18 cellular contexts compared by ENCODE assay signal in the genomic region with DNA sequence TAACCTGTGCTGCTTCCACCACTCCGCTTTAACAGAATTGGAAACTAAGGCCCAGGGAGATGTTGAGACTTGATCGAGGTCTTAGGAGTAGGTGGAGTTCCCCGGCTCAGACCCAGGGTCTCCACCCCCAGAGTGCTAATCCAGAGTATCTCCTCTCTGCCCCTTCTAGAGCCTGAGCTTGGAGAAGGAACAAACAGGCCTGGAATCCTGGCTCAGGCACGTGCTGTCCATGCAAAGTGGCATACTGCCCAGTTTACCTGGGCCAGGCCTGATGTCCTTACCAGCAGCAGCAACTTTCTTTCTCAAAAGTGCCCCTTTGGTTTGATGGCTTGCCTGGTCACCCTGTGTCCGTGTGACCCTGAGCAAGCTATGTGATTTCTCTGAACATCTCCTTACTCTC. TPM values are rescaled to one million over a fixed set of nuclear protein-coding genes. Genes with fewer than 3 reads are reported as not detected.
DNase-seq lines count a peak whose midpoint lies in the region; ATAC-seq, FAIRE-seq and TF ChIP-seq lines count a peak whose summit lies in the region.
"Had no signal": no experiment of that assay in that cellular context is flagged by ENCODE, and none has a peak within 500 bp of the region (broad histone marks: within the 10 kb centered on the region; RNA-seq: fewer than 3 reads in every experiment).

No MANE protein-coding gene starts in this region.

- ATAC-seq in left lobe of liver (no peak), HG03571 (IDR thresholded peaks at IDR 0.05; ENCODE audit: unreplicated experiment) (no peak), left lung (no peak)
- ATAC-seq: HCT116 had no signal

- intact Hi-C loops in left lung (cut with DNase I): no loop called here

- peak; percentile 33 for DNase-seq in DMS53 (lab: John Stamatoyannopoulos, UW)
- DNase-seq in DMS53 treated with DMSO at 0.1 percent for 48 hours (lab: John Stamatoyannopoulos, UW; ENCODE audit: unreplicated experiment): no peak
- peak; percentile 55 for DNase-seq in NCI-H69 (lab: John Stamatoyannopoulos, UW)
- peak; percentile 69 for DNase-seq in left lobe of liver (ENCODE audit: low spot score)
- peak; percentile 45 for DNase-seq in small intestine
- no peak for DNase-seq in left lung
- DNase-seq in SHP77 treated with DMSO at 0.1 percent for 48 hours (lab: John Stamatoyannopoulos, UW): no peak
- DNase-seq: 8988T, GF-D8, KG1, NCI-H1105, NCI-H187, NCI-H748 treated with DMSO at 0.1 percent for 48 hours had no signal

- H3K4me3 ChIP-seq in small intestine (ENCODE audit: low read depth in 1 of 2, low read length in 2 of 2) (no peak overlapping the region), left lung (no peak overlapping the region)

- 35 to 63% (median 36%) methylated on average over 5 of the region's 5 CpGs for WGBS in small intestine, 3 donors

- no peaks in the 10 kb centered on the region for H3K36me3 ChIP-seq in small intestine (ENCODE audit: control insufficient read depth in 2 of 2, insufficient read depth in 2 of 2, low read length in 2 of 2)
- H3K36me3 ChIP-seq in left lung: no peaks in the 10 kb centered on the region

- H3K27me3 ChIP-seq in small intestine (ENCODE audit: control insufficient read depth in 2 of 2, insufficient read depth in 2 of 2, low read length in 2 of 2) (no peaks in the 10 kb centered on the region), left lung (no peaks in the 10 kb centered on the region)

- H3K9me3 ChIP-seq in small intestine (ENCODE audit: control insufficient read depth, low read depth) (no peaks in the 10 kb centered on the region), left lung (no peaks in the 10 kb centered on the region)

- H3K27ac ChIP-seq in small intestine (ENCODE audit: low read depth in 1 of 2, low read length in 1 of 2) (peak overlapping the region in 1 of 2 donors; percentile 39), left lung (no peak overlapping the region)

- TF ChIP-seq CTCF in left lung (IDR thresholded peaks at IDR 0.05): no peak

- H3K4me1 ChIP-seq in small intestine (ENCODE audit: control insufficient read depth in 2 of 2, insufficient read depth in 1 of 2, low read depth in 1 of 2, low read length in 1 of 2) (peaks cover 4% of the 10 kb centered on the region in 2 donors), left lung (peaks cover 0 to 14% of the 10 kb centered on the region in 2 donors)

- FAIRE-seq in small intestine (lab: Jason Lieb, UNC): no peak
- FAIRE-seq: GM19239, RCC 7860 had no signal

RNA-seq across cellular contexts. Expression of gene SYNGR4, which starts 3.7 kb away (rescaled TPM):
- total RNA-seq in left lobe of liver: not detected
- under 1 TPM in 1 of 3 donors, not detected in 2; 0.15 TPM for polyA plus RNA-seq in small intestine
- not detected for total RNA-seq in left lung
- total RNA-seq: MCF 10A had no signal

RNA-seq across cellular contexts. Expression of gene TMEM143, which starts 4.1 kb away (rescaled TPM):
- total RNA-seq in left lobe of liver (19.0 TPM), left lung (10 to 100 TPM in 1 of 2 donors, 1 to 10 TPM in 1; 9.8 to 10.6 TPM)
- 10 to 100 TPM in 1 of 3 donors, 1 to 10 TPM in 2; 5.9 to 13.2 (median 8.4) TPM for polyA plus RNA-seq in small intestine

RNA-seq across cellular contexts. Expression of gene KDELR1, which starts 23.5 kb away (rescaled TPM):
- total RNA-seq in left lobe of liver (68.4 TPM), left lung (100 to 1,000 TPM; 171 to 187 TPM)
- polyA plus RNA-seq in small intestine: 100 to 1,000 TPM in 2 of 3 donors, 10 to 100 TPM in 1; 95.4 to 231 (median 101) TPM

RNA-seq across cellular contexts. Expression of gene GRIN2D, which starts 25.6 kb away (rescaled TPM):
- total RNA-seq in left lobe of liver (0.20 TPM), left lung (1 to 10 TPM in 1 of 2 donors, under 1 TPM in 1; 0.94 to 1.3 TPM)
- under 1 TPM in 1 of 3 donors, not detected in 2; 0.25 TPM for polyA plus RNA-seq in small intestine

RNA-seq across cellular contexts. Expression of gene EMP3, which starts 42.5 kb away (rescaled TPM):
- total RNA-seq in left lobe of liver (6.7 TPM), left lung (100 to 1,000 TPM; 127 to 320 TPM)
- 10 to 100 TPM in 2 of 3 donors, 1 to 10 TPM in 1; 3.4 to 47.4 (median 19.5) TPM for polyA plus RNA-seq in small intestine

Comparison
In these comparisons a context has a peak if more than half of its experiments do, and no peak if none do; other contexts are left out.
1. DNase-seq: peak in DMS53 (single experiment), NCI-H69 (single experiment), left lobe of liver (single experiment) and small intestine (single experiment); none in DMS53 treated with DMSO at 0.1 percent for 48 hours (single experiment), left lung (0 of 2) and SHP77 treated with DMSO at 0.1 percent for 48 hours (single experiment).